Comparison of ENCODE assay signal across 7 cellular contexts in genomic region chr13:54805743-54806142, GRCh38.
"Had no signal": no experiment of that assay in that cellular context is flagged by ENCODE, and none has a peak within 500 bp of the region (broad histone marks: within the 10 kb centered on the region; RNA-seq: fewer than 3 reads in every experiment).

No MANE protein-coding gene starts in this region.

- DNase-seq: GDM1, GF-D8 had no signal

- FAIRE-seq: G401.6, GM12891, GM12892, GM18507, GM19239 had no signal
